Comparison of ENCODE assay signal across 1 cellular context in genomic region chr3:33063651-33064051, GRCh38.
TF ChIP-seq lines count a peak whose summit lies in the region.

No MANE protein-coding gene starts in this region.

TF ChIP-seq in SK-N-SH, 30 proteins besides CTCF, POLR2A, EP300 and RAD21 (continued from another document):
- TF ChIP-seq REST (IDR thresholded peaks at IDR 0.05; ENCODE audit: low read depth, low read length) (no peak), MAX (IDR thresholded peaks at IDR 0.05; ENCODE audit: low read depth) (peak; percentile 73), RXRA (IDR thresholded peaks at IDR 0.05; ENCODE audit: borderline replicate concordance, low read depth) (no peak), GATA2 (CRISPR knock-in tag; IDR thresholded peaks at IDR 0.05) (no peak), FOXJ3 (CRISPR knock-in tag; IDR thresholded peaks at IDR 0.05) (no peak), FOXM1 (IDR thresholded peaks at IDR 0.05; ENCODE audit: low read depth) (no peak), POLR2AphosphoS5 (IDR thresholded peaks at IDR 0.05; ENCODE audit: low read depth, low read length) (peak; percentile 62; the same call in 1 of the 2 replicates), USF2 (IDR thresholded peaks at IDR 0.05; ENCODE audit: borderline replicate concordance, low read depth, low read length) (no peak), ZBTB33 (IDR thresholded peaks at IDR 0.05; ENCODE audit: borderline replicate concordance, low read depth) (no peak), FOSL2 (IDR thresholded peaks at IDR 0.05; ENCODE audit: borderline replicate concordance, low read depth) (peak; percentile 57; the same call in 1 of the 2 replicates), EZH2phosphoT487 (IDR thresholded peaks at IDR 0.05; ENCODE audit: borderline replicate concordance, low read depth) (no peak), GABPA (IDR thresholded peaks at IDR 0.05; ENCODE audit: low read depth) (no peak)
